In genomic region chr3:171802601-171802956, GRCh38 we compare ENCODE assay signal across 2 cellular contexts.
TF ChIP-seq lines count a peak whose summit lies in the region.

No MANE protein-coding gene starts in this region.

TF ChIP-seq in IMR-90, 13 proteins besides CTCF, POLR2A, EP300 and RAD21:
- TF ChIP-seq BHLHE40 (IDR thresholded peaks at IDR 0.05; ENCODE audit: low read depth, low read length) (no peak), ELK1 (IDR thresholded peaks at IDR 0.05; ENCODE audit: borderline replicate concordance, low read depth, low read length) (no peak)

TF ChIP-seq in SK-N-SH, 30 proteins besides CTCF, POLR2A, EP300 and RAD21:
- no peak for TF ChIP-seq ELF1 (IDR thresholded peaks at IDR 0.05)
